In genomic region chr2:54041135-54041534, GRCh38 we compare ENCODE assay signal across 12 cellular contexts.
DNase-seq lines count a peak whose midpoint lies in the region; ATAC-seq and TF ChIP-seq lines count a peak whose summit lies in the region.
"Had no signal": no experiment of that assay in that cellular context is flagged by ENCODE, and none has a peak within 500 bp of the region (broad histone marks: within the 10 kb centered on the region; RNA-seq: fewer than 3 reads in every experiment).

No MANE protein-coding gene starts in this region.

- in situ Hi-C loops in brain microvascular endothelial cell (cut with HindIII; ENCODE audit: low pct_ligation_motif_present, low sequenced_read_pairs) = no loop called here

- no peaks in the 10 kb centered on the region for H3K4me1 Mint-ChIP-seq in T-helper 2 cell treated with Interferon-gamma antibody and Interleukin-4, amounts not matched to agents 5 μg/mL and 100 μg/mL, for 36 hours (ENCODE audit: low read depth)
- H3K4me1 Mint-ChIP-seq in activated T-cell treated with anti-CD3 and anti-CD28 coated beads, Interleukin-2, amount 50 U/mL, for 4 hours (ENCODE audit: low read depth) = no peaks in the 10 kb centered on the region

- peaks cover 8% of the 10 kb centered on the region for H3K9me3 Mint-ChIP-seq in T-helper 2 cell treated with Interferon-gamma antibody and Interleukin-4, amounts not matched to agents 5 μg/mL and 100 μg/mL, for 36 hours
- H3K9me3 Mint-ChIP-seq in activated T-cell treated with anti-CD3 and anti-CD28 coated beads, Interleukin-2, amount 50 U/mL, for 4 hours = peaks cover 3% of the 10 kb centered on the region

- DNase-seq in T-helper 2 cell treated with Interferon-gamma antibody and Interleukin-4, amounts not matched to agents 5 μg/mL and 100 μg/mL, for 36 hours (ENCODE audit: low spot score) = peak; percentile 65
- peak; percentile 33 for DNase-seq in activated T-cell treated with anti-CD3 and anti-CD28 coated beads, Interleukin-2, amount 50 U/mL, for 4 hours
- DNase-seq in glomerular visceral epithelial cell (ENCODE audit: extremely low spot score) = peak; percentile 58
- DNase-seq in stimulated activated CD8-positive, alpha-beta memory T cell treated with anti-CD3 and anti-CD28 coated beads, Interleukin-15, amount 100 ng/mL, for 24 hours (ENCODE audit: low read depth) = peak; percentile 21
- DNase-seq in NCI-H187 (lab: John Stamatoyannopoulos, UW) = no peak
- DNase-seq in NCI-H1048 (lab: John Stamatoyannopoulos, UW) = no peak
- DNase-seq in brain microvascular endothelial cell = no peak
- DNase-seq: C1 segment of cervical spinal cord, HFFc6, small intestine, T-helper 9 cell had no signal

- no peak overlapping the region for H3K27ac ChIP-seq in brain microvascular endothelial cell

- no peaks in the 10 kb centered on the region for H3K36me3 ChIP-seq in brain microvascular endothelial cell (replicated peaks)

- H3K4me3 Mint-ChIP-seq in T-helper 2 cell treated with Interferon-gamma antibody and Interleukin-4, amounts not matched to agents 5 μg/mL and 100 μg/mL, for 36 hours = no peak overlapping the region
- no peak overlapping the region for H3K4me3 Mint-ChIP-seq in activated T-cell treated with anti-CD3 and anti-CD28 coated beads, Interleukin-2, amount 50 U/mL, for 4 hours
- H3K4me3 Mint-ChIP-seq: HFFc6 had no signal

- ATAC-seq in activated T-cell treated with anti-CD3 and anti-CD28 coated beads, Interleukin-2, amount 50 U/mL, for 4 hours = peak; percentile 98 to 99
- ATAC-seq in GM19467 (IDR thresholded peaks at IDR 0.05; ENCODE audit: unreplicated experiment) = no peak

- no peak overlapping the region for H3K27ac Mint-ChIP-seq in T-helper 2 cell treated with Interferon-gamma antibody and Interleukin-4, amounts not matched to agents 5 μg/mL and 100 μg/mL, for 36 hours
- H3K27ac Mint-ChIP-seq: HFFc6 had no signal

- no peaks in the 10 kb centered on the region for H3K27me3 Mint-ChIP-seq in T-helper 2 cell treated with Interferon-gamma antibody and Interleukin-4, amounts not matched to agents 5 μg/mL and 100 μg/mL, for 36 hours (ENCODE audit: low read depth)
- H3K27me3 Mint-ChIP-seq in activated T-cell treated with anti-CD3 and anti-CD28 coated beads, Interleukin-2, amount 50 U/mL, for 4 hours (ENCODE audit: low read depth) = no peaks in the 10 kb centered on the region

- no peak overlapping the region for H3K4me3 ChIP-seq in brain microvascular endothelial cell (ENCODE audit: low read depth, low read length)

- TF ChIP-seq CTCF in brain microvascular endothelial cell (IDR thresholded peaks at IDR 0.05; ENCODE audit: low read depth, low read length, missing control alignments) = no peak

- no peaks in the 10 kb centered on the region for H3K27me3 ChIP-seq in brain microvascular endothelial cell (replicated peaks)

- peaks cover 7% of the 10 kb centered on the region for H3K36me3 Mint-ChIP-seq in T-helper 2 cell treated with Interferon-gamma antibody and Interleukin-4, amounts not matched to agents 5 μg/mL and 100 μg/mL, for 36 hours (ENCODE audit: low read depth)
- H3K36me3 Mint-ChIP-seq in activated T-cell treated with anti-CD3 and anti-CD28 coated beads, Interleukin-2, amount 50 U/mL, for 4 hours (ENCODE audit: insufficient read depth) = peaks cover 9% of the 10 kb centered on the region

Comparison
In these comparisons a context has a peak if more than half of its experiments do, and no peak if none do; other contexts are left out.
1. DNase-seq: peak in T-helper 2 cell treated with Interferon-gamma antibody and Interleukin-4, amounts not matched to agents 5 μg/mL and 100 μg/mL, for 36 hours (single experiment), activated T-cell treated with anti-CD3 and anti-CD28 coated beads, Interleukin-2, amount 50 U/mL, for 4 hours (single experiment), glomerular visceral epithelial cell (single experiment) and stimulated activated CD8-positive, alpha-beta memory T cell treated with anti-CD3 and anti-CD28 coated beads, Interleukin-15, amount 100 ng/mL, for 24 hours (single experiment); none in NCI-H187 (0 of 2), NCI-H1048 (single experiment) and brain microvascular endothelial cell (single experiment).